In the genomic region with DNA sequence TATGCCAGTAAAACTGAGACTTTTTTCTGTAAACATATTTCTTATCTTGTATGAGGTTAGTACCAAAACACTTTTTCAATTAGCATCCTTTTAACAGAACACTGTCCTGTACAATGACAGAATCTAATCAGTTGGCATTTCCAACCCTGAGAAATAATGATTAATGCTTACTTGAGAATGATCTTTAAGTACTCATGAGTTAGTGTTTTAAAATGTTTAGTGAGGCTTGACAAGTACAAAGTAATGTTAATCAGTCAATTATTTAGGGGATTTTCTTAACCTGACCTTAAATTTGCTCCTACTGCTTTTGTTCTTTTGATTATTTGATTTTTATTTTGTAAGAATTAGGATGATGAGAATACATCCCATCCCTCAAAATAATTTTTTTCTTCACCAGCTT, we compare ENCODE assay signal across 16 cellular contexts.
DNase-seq lines count a peak whose midpoint lies in the region; ATAC-seq, FAIRE-seq and TF ChIP-seq lines count a peak whose summit lies in the region.
"Had no signal": no experiment of that assay in that cellular context is flagged by ENCODE, and none has a peak within 500 bp of the region (broad histone marks: within the 10 kb centered on the region; RNA-seq: fewer than 3 reads in every experiment).

No MANE protein-coding gene starts in this region.

- BruUV-seq in GM12878 (replicated peaks; lab: Mats Ljungman, UMichigan): no TSS peak

- H3K36me3 ChIP-seq in Karpas-422 (ENCODE audit: insufficient read depth, low read length) (no peaks in the 10 kb centered on the region), GM12878 (ENCODE audit: control insufficient read depth in 2 of 2, insufficient read depth in 2 of 2, low read length in 1 of 2) (no peaks in the 10 kb centered on the region), kidney (ENCODE audit: control insufficient read depth in 1 of 2, insufficient read depth in 2 of 2, low read length in 2 of 2) (no peaks in the 10 kb centered on the region)
- H3K36me3 ChIP-seq: BE2C had no signal

- no peak for TF ChIP-seq POLR2A in GM12878 (IDR thresholded peaks at IDR 0.05; ENCODE audit: low read depth, low read length)

- H3K4me1 ChIP-seq in Karpas-422 (ENCODE audit: low read length) (peaks cover 37% of the 10 kb centered on the region), GM12878 (ENCODE audit: control insufficient read depth, insufficient read depth, low read length) (no peaks in the 10 kb centered on the region), kidney (ENCODE audit: control insufficient read depth in 1 of 2, insufficient read depth in 1 of 2, low read depth in 1 of 2, low read length in 2 of 2) (no peaks in the 10 kb centered on the region)
- H3K4me1 ChIP-seq: BE2C had no signal

- H3K27ac Mint-ChIP-seq in type B pancreatic cell: no peak overlapping the region
- H3K27ac Mint-ChIP-seq: CD4-positive, alpha-beta memory T cell had no signal

- TF ChIP-seq EP300 in GM12878 (IDR thresholded peaks at IDR 0.05; ENCODE audit: borderline replicate concordance in 1 of 2, control insufficient read depth in 1 of 2, low read depth in 2 of 2, low read length in 2 of 2): no peak

- POLR2A ChIA-PET in GM12878 (lab: Charles Lee): no interaction called here

- SMC1A ChIA-PET in GM12878 (lab: Charles Lee; ENCODE audit: uncharacterized antibody, unreplicated experiment): no interaction called here

- no peaks in the 10 kb centered on the region for H3K27me3 Mint-ChIP-seq in type B pancreatic cell
- H3K27me3 Mint-ChIP-seq: CD4-positive, alpha-beta memory T cell had no signal

- H3K79me2 ChIP-seq in Karpas-422 (ENCODE audit: low read length) (no peaks in the 10 kb centered on the region), GM12878 (ENCODE audit: control insufficient read depth, insufficient read depth, low read length) (no peaks in the 10 kb centered on the region)

- H3K9me3 ChIP-seq in Karpas-422 (ENCODE audit: low read length) (no peaks in the 10 kb centered on the region), GM12878 (replicated peaks; ENCODE audit: control insufficient read depth, insufficient read depth, low read length) (no peaks in the 10 kb centered on the region), kidney (ENCODE audit: control insufficient read depth in 1 of 2, low read length in 2 of 2) (no peaks in the 10 kb centered on the region)
- H3K9me3 ChIP-seq: A549, BE2C had no signal

- H2AFZ ChIP-seq in Karpas-422 (ENCODE audit: low read length) (peak overlapping the region; percentile 86), GM12878 (ENCODE audit: control insufficient read depth, low read depth, low read length) (no peak overlapping the region)

- H3K9me2 ChIP-seq in Karpas-422 (replicated peaks; ENCODE audit: insufficient read depth, low read length): no peaks in the 10 kb centered on the region

- H3K9me3 Mint-ChIP-seq in type B pancreatic cell: no peaks in the 10 kb centered on the region
- H3K9me3 Mint-ChIP-seq: CD4-positive, alpha-beta memory T cell had no signal

- H3K4me2 ChIP-seq in Karpas-422 (ENCODE audit: low read depth, low read length, poor library complexity, severe bottlenecking) (peak overlapping the region; percentile 6), GM12878 (ENCODE audit: control insufficient read depth, insufficient read depth) (no peak overlapping the region)
- H3K4me2 ChIP-seq: A549 had no signal

- in situ Hi-C loops in GM12878 (cut with MboI): no loop called here

- H4K20me1 ChIP-seq in Karpas-422 (ENCODE audit: insufficient read depth, low read depth, low read length) (no peaks in the 10 kb centered on the region), GM12878 (ENCODE audit: control insufficient read depth, insufficient read depth) (no peaks in the 10 kb centered on the region)

- CTCF ChIA-PET in GM12878 (lab: Yijun Ruan, JAX): no interaction called here

- RAD21 ChIA-PET in GM12878 (lab: Charles Lee; ENCODE audit: unreplicated experiment): no interaction called here

- intact Hi-C loops in GM12878 (cut with micrococcal nuclease; ENCODE audit: unreplicated experiment): no loop called here
- intact Hi-C loops in kidney (cut with DNase I): no loop called here

- no peak for DNase-seq in Karpas-422
- DNase-seq in GM12878 (ENCODE audit: low read depth, low spot score): no peak
- DNase-seq in kidney: no peak
- peak; percentile 70 for DNase-seq in renal cortical epithelial cell (ENCODE audit: low read depth)
- no peak for DNase-seq in activated T-cell treated with anti-CD3 and anti-CD28 coated beads, Interleukin-2, amount 50 U/mL, for 48 hours
- no peak for DNase-seq in stimulated activated CD4-positive, alpha-beta T cell treated with anti-CD3 and anti-CD28 coated beads, Interleukin-4, amount 100 ng/mL, for 4 hours
- no peak for DNase-seq in type B pancreatic cell (ENCODE audit: extremely low spot score, unreplicated experiment)
- DNase-seq: BE2C; CD4-positive, alpha-beta memory T cell; DMS153; DMS79 treated with DMSO at 0.1 percent for 48 hours; EL; GDM1; H7 had no signal

- no peaks in the 10 kb centered on the region for H3K36me3 Mint-ChIP-seq in type B pancreatic cell

- no peak for ATAC-seq in GM12878
- ATAC-seq: A549 had no signal

- H3K4me3 ChIP-seq in Karpas-422 (ENCODE audit: low read length) (no peak overlapping the region), GM12878 (no peak overlapping the region), kidney (ENCODE audit: low read length in 2 of 2) (no peak overlapping the region)
- H3K4me3 ChIP-seq: A549 had no signal

- H3K4me1 Mint-ChIP-seq in type B pancreatic cell (ENCODE audit: unreplicated experiment): peaks cover 5% of the 10 kb centered on the region
- H3K4me1 Mint-ChIP-seq: CD4-positive, alpha-beta memory T cell had no signal

- H3K27me3 ChIP-seq in Karpas-422 (ENCODE audit: low read length): no peaks in the 10 kb centered on the region
- H3K27me3 ChIP-seq in GM12878 (replicated peaks in 1 of 2; ENCODE audit: control insufficient read depth in 2 of 2, insufficient read depth in 2 of 2, low read length in 1 of 2): no peaks in the 10 kb centered on the region
- H3K27me3 ChIP-seq: BE2C had no signal

- no peak for TF ChIP-seq CTCF in GM12878 (IDR thresholded peaks at IDR 0.05 in 2 of 3, conservative IDR thresholded peaks at IDR 0.05 in 1 of 3; ENCODE audit: control insufficient read depth in 2 of 3, extremely low read depth in 1 of 3, insufficient read depth in 1 of 3, low read depth in 3 of 3, low read length in 3 of 3)
- no peak for TF ChIP-seq CTCF in kidney (IDR thresholded peaks at IDR 0.05; ENCODE audit: borderline replicate concordance, extremely low read depth, insufficient read depth)
- TF ChIP-seq CTCF in type B pancreatic cell (conservative IDR thresholded peaks at IDR 0.05): no peak

- no peak overlapping the region for H3K4me3 Mint-ChIP-seq in type B pancreatic cell
- H3K4me3 Mint-ChIP-seq: CD4-positive, alpha-beta memory T cell had no signal

- H3K27ac ChIP-seq in Karpas-422 (ENCODE audit: low read length): peak overlapping the region; percentile 54; the same call in 1 of the 2 replicates
- H3K27ac ChIP-seq in GM12878 (ENCODE audit: control insufficient read depth, insufficient read depth): no peak overlapping the region
- H3K27ac ChIP-seq in kidney (ENCODE audit: low read depth in 2 of 2, low read length in 2 of 2): no peak overlapping the region
- H3K27ac ChIP-seq: A549, C4-2B had no signal

- H3K9ac ChIP-seq in Karpas-422 (ENCODE audit: low read length) (no peak overlapping the region), GM12878 (ENCODE audit: control insufficient read depth, insufficient read depth, low read length) (no peak overlapping the region), kidney (ENCODE audit: low read length in 2 of 2) (no peak overlapping the region)

- FAIRE-seq in GM12878 (lab: Jason Lieb, UNC) (no peak), kidney (lab: Jason Lieb, UNC) (peak; percentile 80)

- TF ChIP-seq RAD21 in GM12878 (IDR thresholded peaks at IDR 0.05; ENCODE audit: insufficient read depth, low read depth, low read length): no peak

TF ChIP-seq in GM12878, 131 proteins besides CTCF, POLR2A, EP300 and RAD21 (continues in another document):
- peak; percentile 10; the same call in 1 of the 2 replicates for TF ChIP-seq MTA2 (IDR thresholded peaks at IDR 0.05; ENCODE audit: low read depth)
- TF ChIP-seq KLF5 (IDR thresholded peaks at IDR 0.05; ENCODE audit: partially characterized antibody): no peak
- no peak for TF ChIP-seq BACH1 (IDR thresholded peaks at IDR 0.05; ENCODE audit: borderline replicate concordance)
- TF ChIP-seq, protein P1, sequence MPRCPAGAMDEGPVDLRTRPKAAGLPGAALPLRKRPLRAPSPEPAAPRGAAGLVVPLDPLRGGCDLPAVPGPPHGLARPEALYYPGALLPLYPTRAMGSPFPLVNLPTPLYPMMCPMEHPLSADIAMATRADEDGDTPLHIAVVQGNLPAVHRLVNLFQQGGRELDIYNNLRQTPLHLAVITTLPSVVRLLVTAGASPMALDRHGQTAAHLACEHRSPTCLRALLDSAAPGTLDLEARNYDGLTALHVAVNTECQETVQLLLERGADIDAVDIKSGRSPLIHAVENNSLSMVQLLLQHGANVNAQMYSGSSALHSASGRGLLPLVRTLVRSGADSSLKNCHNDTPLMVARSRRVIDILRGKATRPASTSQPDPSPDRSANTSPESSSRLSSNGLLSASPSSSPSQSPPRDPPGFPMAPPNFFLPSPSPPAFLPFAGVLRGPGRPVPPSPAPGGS (IDR thresholded peaks at IDR 0.05; ENCODE audit: borderline replicate concordance, insufficient read depth, low read depth, low read length, poor library complexity, severe bottlenecking): no peak
- no peak for TF ChIP-seq TARDBP (IDR thresholded peaks at IDR 0.05; ENCODE audit: borderline replicate concordance)
- TF ChIP-seq, protein P2, sequence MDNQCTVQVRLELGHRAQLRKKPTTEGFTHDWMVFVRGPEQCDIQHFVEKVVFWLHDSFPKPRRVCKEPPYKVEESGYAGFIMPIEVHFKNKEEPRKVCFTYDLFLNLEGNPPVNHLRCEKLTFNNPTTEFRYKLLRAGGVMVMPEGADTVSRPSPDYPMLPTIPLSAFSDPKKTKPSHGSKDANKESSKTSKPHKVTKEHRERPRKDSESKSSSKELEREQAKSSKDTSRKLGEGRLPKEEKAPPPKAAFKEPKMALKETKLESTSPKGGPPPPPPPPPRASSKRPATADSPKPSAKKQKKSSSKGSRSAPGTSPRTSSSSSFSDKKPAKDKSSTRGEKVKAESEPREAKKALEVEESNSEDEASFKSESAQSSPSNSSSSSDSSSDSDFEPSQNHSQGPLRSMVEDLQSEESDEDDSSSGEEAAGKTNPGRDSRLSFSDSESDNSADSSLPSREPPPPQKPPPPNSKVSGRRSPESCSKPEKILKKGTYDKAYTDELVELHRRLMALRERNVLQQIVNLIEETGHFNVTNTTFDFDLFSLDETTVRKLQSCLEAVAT (IDR thresholded peaks at IDR 0.05): no peak
